ENCODE assay signal across 19 cellular contexts in genomic region chr11:13745165-13745564, GRCh38.
DNase-seq lines count a peak whose midpoint lies in the region; ATAC-seq and TF ChIP-seq lines count a peak whose summit lies in the region.
"Had no signal": no experiment of that assay in that cellular context is flagged by ENCODE, and none has a peak within 500 bp of the region (broad histone marks: within the 10 kb centered on the region; RNA-seq: fewer than 3 reads in every experiment).

No MANE protein-coding gene starts in this region.

- H3K79me2 ChIP-seq in OCI-LY3 (ENCODE audit: low read length) (no peaks in the 10 kb centered on the region), trophoblast cell (ENCODE audit: control insufficient read depth, insufficient read depth, low read length, poor library complexity) (no peaks in the 10 kb centered on the region)

- H3K4me3 Mint-ChIP-seq in activated CD4-positive, alpha-beta T cell treated with anti-CD3 and anti-CD28 coated beads, Interleukin-2, amount 10 ng/mL, durations not matched to agents 24 days and 14 days, result no peak overlapping the region
- no peak overlapping the region for H3K4me3 Mint-ChIP-seq in activated T-cell treated with anti-CD3 and anti-CD28 coated beads, Interleukin-2, amount 50 U/mL, for 72 hours
- H3K4me3 Mint-ChIP-seq: CD14-positive monocyte; effector memory CD8-positive, alpha-beta T cell had no signal

- H2AFZ ChIP-seq in OCI-LY3 (ENCODE audit: low read depth, low read length) (no peak overlapping the region), trophoblast cell (ENCODE audit: insufficient read depth, low read length, poor library complexity) (no peak overlapping the region)

- no peak for ATAC-seq in GM19463 (IDR thresholded peaks at IDR 0.05; ENCODE audit: unreplicated experiment)
- no peak for ATAC-seq in activated T-cell treated with anti-CD3 and anti-CD28 coated beads, Interleukin-2, amount 50 U/mL, for 72 hours (replicated peaks in 1 of 2)
- ATAC-seq: effector memory CD8-positive, alpha-beta T cell had no signal

- no peak overlapping the region for H2BK12ac ChIP-seq in trophoblast cell (ENCODE audit: low read length)

- peak; percentile 47 for DNase-seq in activated CD4-positive, alpha-beta T cell treated with anti-CD3 and anti-CD28 coated beads, Interleukin-2, amount 10 ng/mL, durations not matched to agents 24 days and 14 days
- no peak for DNase-seq in activated CD4-positive, alpha-beta T cell treated with anti-CD3 and anti-CD28 coated beads for 48 hours
- DNase-seq in dermis blood vessel endothelial cell (peak; percentile 86), trophoblast cell (no peak), glomerular visceral epithelial cell (ENCODE audit: extremely low spot score) (no peak)
- DNase-seq in activated T-cell treated with anti-CD3 and anti-CD28 coated beads, Interleukin-2, amount 50 U/mL, for 72 hours, result no peak
- DNase-seq: 8988T; DMS153; effector memory CD8-positive, alpha-beta T cell; foreskin fibroblast; left ventricle myocardium inferior; NCI-H1694; NCI-H446; occipital lobe; sigmoid colon; SW 1271 had no signal

- no peak overlapping the region for H3K18ac ChIP-seq in trophoblast cell (ENCODE audit: low read length)

- TF ChIP-seq CTCF in OCI-LY3 (IDR thresholded peaks at IDR 0.05; ENCODE audit: low read depth, low read length), result no peak

- no peak overlapping the region for H2BK120ac ChIP-seq in trophoblast cell (ENCODE audit: insufficient read depth, low read length, poor library complexity)

- H2BK5ac ChIP-seq in trophoblast cell (ENCODE audit: low read depth, low read length, poor library complexity), result no peak overlapping the region

- H3K27me3 Mint-ChIP-seq in activated CD4-positive, alpha-beta T cell treated with anti-CD3 and anti-CD28 coated beads, Interleukin-2, amount 10 ng/mL, durations not matched to agents 24 days and 14 days, result peaks cover 23% of the 10 kb centered on the region
- peaks cover 29% of the 10 kb centered on the region for H3K27me3 Mint-ChIP-seq in activated T-cell treated with anti-CD3 and anti-CD28 coated beads, Interleukin-2, amount 50 U/mL, for 72 hours (ENCODE audit: low read depth)

- H3K14ac ChIP-seq in trophoblast cell (ENCODE audit: low read length), result no peak overlapping the region

- peaks cover 4% of the 10 kb centered on the region for H3K9me3 Mint-ChIP-seq in activated CD4-positive, alpha-beta T cell treated with anti-CD3 and anti-CD28 coated beads, Interleukin-2, amount 10 ng/mL, durations not matched to agents 24 days and 14 days
- no peaks in the 10 kb centered on the region for H3K9me3 Mint-ChIP-seq in activated T-cell treated with anti-CD3 and anti-CD28 coated beads, Interleukin-2, amount 50 U/mL, for 72 hours
- H3K9me3 Mint-ChIP-seq: effector memory CD8-positive, alpha-beta T cell had no signal

- H3K27me3 ChIP-seq in OCI-LY3 (ENCODE audit: low read depth, low read length) (no peaks in the 10 kb centered on the region), trophoblast cell (ENCODE audit: insufficient read depth, low read length) (no peaks in the 10 kb centered on the region)

- H3K4me1 ChIP-seq in OCI-LY3 (ENCODE audit: low read length) (peaks cover 7% of the 10 kb centered on the region), trophoblast cell (ENCODE audit: control insufficient read depth in 1 of 2, insufficient read depth in 2 of 2, low read length in 2 of 2) (no peaks in the 10 kb centered on the region)
- H3K4me1 ChIP-seq: left ventricle myocardium inferior, sigmoid colon had no signal

- no peak overlapping the region for H3K9ac ChIP-seq in OCI-LY3 (ENCODE audit: low read length)
- no peak overlapping the region for H3K9ac ChIP-seq in trophoblast cell (ENCODE audit: low read length)

- H3K36me3 ChIP-seq in OCI-LY3 (replicated peaks; ENCODE audit: low read depth, low read length) (no peaks in the 10 kb centered on the region), trophoblast cell (ENCODE audit: control insufficient read depth in 1 of 2, insufficient read depth in 2 of 2, low read length in 2 of 2) (no peaks in the 10 kb centered on the region)
- H3K36me3 ChIP-seq: left ventricle myocardium inferior, sigmoid colon had no signal

- no peak overlapping the region for H4K91ac ChIP-seq in trophoblast cell (ENCODE audit: low read depth, low read length)

- WGBS in trophoblast cell (ENCODE audit: extremely low coverage, insufficient coverage, insufficient read length), result no CpG with 5 or more reads among the region's 2 CpGs

- H3K27ac ChIP-seq in OCI-LY3 (ENCODE audit: low read length) (no peak overlapping the region), trophoblast cell (ENCODE audit: low read depth, low read length) (no peak overlapping the region)
- H3K27ac ChIP-seq: left ventricle myocardium inferior, sigmoid colon had no signal

- H3K4me3 ChIP-seq in OCI-LY3 (ENCODE audit: low read length) (no peak overlapping the region), trophoblast cell (ENCODE audit: low read depth, low read length) (no peak overlapping the region)
- H3K4me3 ChIP-seq: left ventricle myocardium inferior, sigmoid colon had no signal

- peak overlapping the region; percentile 42 for H2AK5ac ChIP-seq in trophoblast cell (ENCODE audit: low read length)

- no peak overlapping the region for H3K23ac ChIP-seq in trophoblast cell (ENCODE audit: low read length)

- no peaks in the 10 kb centered on the region for H3K36me3 Mint-ChIP-seq in activated CD4-positive, alpha-beta T cell treated with anti-CD3 and anti-CD28 coated beads, Interleukin-2, amount 10 ng/mL, durations not matched to agents 24 days and 14 days (ENCODE audit: low read depth)
- no peaks in the 10 kb centered on the region for H3K36me3 Mint-ChIP-seq in activated T-cell treated with anti-CD3 and anti-CD28 coated beads, Interleukin-2, amount 50 U/mL, for 72 hours (ENCODE audit: insufficient read depth in 2 of 2)
- H3K36me3 Mint-ChIP-seq: CD14-positive monocyte had no signal

- H4K8ac ChIP-seq in trophoblast cell (ENCODE audit: low read depth, low read length), result no peak overlapping the region

- H4K20me1 ChIP-seq in OCI-LY3 (ENCODE audit: insufficient read depth, low read length), result no peaks in the 10 kb centered on the region

- H4K12ac ChIP-seq in trophoblast cell (ENCODE audit: low read depth, low read length), result no peak overlapping the region

- H3K9me3 ChIP-seq in OCI-LY3 (ENCODE audit: insufficient read depth, low read length) (no peaks in the 10 kb centered on the region), trophoblast cell (ENCODE audit: insufficient read depth, low read depth, low read length) (no peaks in the 10 kb centered on the region)
- H3K9me3 ChIP-seq: left ventricle myocardium inferior, sigmoid colon had no signal

- intact Hi-C loops in activated CD4-positive, alpha-beta T cell treated with anti-CD3 and anti-CD28 coated beads, Interleukin-2, amount 10 ng/mL, durations not matched to agents 24 days and 14 days (cut with micrococcal nuclease), result no loop called here

- H3K79me1 ChIP-seq in trophoblast cell (ENCODE audit: low read length), result no peaks in the 10 kb centered on the region

- H3K27ac Mint-ChIP-seq in activated CD4-positive, alpha-beta T cell treated with anti-CD3 and anti-CD28 coated beads, Interleukin-2, amount 10 ng/mL, durations not matched to agents 24 days and 14 days, result no peak overlapping the region
- no peak overlapping the region for H3K27ac Mint-ChIP-seq in activated T-cell treated with anti-CD3 and anti-CD28 coated beads, Interleukin-2, amount 50 U/mL, for 72 hours
- H3K27ac Mint-ChIP-seq: effector memory CD8-positive, alpha-beta T cell had no signal

- H3K4ac ChIP-seq in trophoblast cell (ENCODE audit: low read depth, low read length), result no peak overlapping the region

- no peaks in the 10 kb centered on the region for H3K4me1 Mint-ChIP-seq in activated CD4-positive, alpha-beta T cell treated with anti-CD3 and anti-CD28 coated beads, Interleukin-2, amount 10 ng/mL, durations not matched to agents 24 days and 14 days
- H3K4me1 Mint-ChIP-seq in activated T-cell treated with anti-CD3 and anti-CD28 coated beads, Interleukin-2, amount 50 U/mL, for 72 hours (ENCODE audit: low read depth), result no peaks in the 10 kb centered on the region

- H3K4me2 ChIP-seq in OCI-LY3 (ENCODE audit: low read length) (0 out of 2 replicates have a peak overlapping the region, but pooled peaks have one; percentile 4), trophoblast cell (ENCODE audit: low read length) (no peak overlapping the region)

Comparison
In these comparisons a context has a peak if more than half of its experiments do, and no peak if none do; other contexts are left out.
1. DNase-seq: peak in activated CD4-positive, alpha-beta T cell treated with anti-CD3 and anti-CD28 coated beads, Interleukin-2, amount 10 ng/mL, durations not matched to agents 24 days and 14 days (single experiment) and dermis blood vessel endothelial cell (single experiment); none in activated CD4-positive, alpha-beta T cell treated with anti-CD3 and anti-CD28 coated beads for 48 hours (single experiment), trophoblast cell (0 of 2), glomerular visceral epithelial cell (single experiment) and activated T-cell treated with anti-CD3 and anti-CD28 coated beads, Interleukin-2, amount 50 U/mL, for 72 hours (0 of 2).